In the genomic region with DNA sequence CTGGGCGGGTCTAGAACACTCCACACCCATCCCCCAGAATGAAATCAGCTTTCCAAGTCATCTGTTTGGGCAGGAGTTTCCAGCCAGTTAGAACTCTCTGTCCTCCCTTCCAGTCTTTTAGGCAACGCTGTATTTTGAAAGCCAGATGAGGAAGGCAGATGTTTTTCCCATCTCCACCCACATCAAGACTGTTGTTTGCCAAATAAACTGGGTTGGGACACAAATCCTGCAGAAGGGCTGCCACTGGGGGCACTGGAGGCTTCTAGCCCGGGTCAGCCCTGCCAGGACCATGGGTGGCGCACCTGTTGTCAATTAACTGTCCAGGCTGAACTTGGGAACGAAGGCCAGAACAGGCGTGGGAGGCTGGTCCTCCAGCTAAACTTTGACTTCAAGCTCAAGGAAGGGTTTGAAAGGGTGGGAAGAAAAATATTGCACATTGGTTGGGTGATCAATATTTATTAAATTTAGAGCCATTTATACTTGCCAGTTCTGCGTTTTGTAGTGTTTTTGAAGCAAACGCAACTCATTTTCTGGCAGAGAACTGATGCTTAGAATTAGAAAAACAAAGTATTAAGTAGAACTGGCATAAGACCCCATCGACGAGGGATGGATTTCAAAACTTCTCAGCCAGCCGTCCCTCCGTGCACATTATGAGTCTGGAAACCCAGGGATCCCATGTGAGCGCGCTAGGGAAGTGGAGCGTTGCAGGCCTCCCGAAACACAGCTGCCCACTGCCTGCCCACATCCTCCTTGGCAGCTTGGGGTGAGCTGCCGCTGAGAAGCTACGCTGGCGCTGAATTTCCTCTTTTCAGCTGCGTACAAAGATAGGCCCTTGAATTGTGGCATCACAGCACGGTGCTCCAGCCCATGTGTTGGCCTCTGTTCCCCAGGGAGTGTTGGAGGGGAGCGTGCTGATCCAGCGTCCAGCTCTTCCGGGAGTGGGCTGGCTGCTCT, we compare ENCODE assay signal across 8 cellular contexts.
DNase-seq lines count a peak whose midpoint lies in the region; ATAC-seq and TF ChIP-seq lines count a peak whose summit lies in the region.

No MANE protein-coding gene starts in this region.

- no peak overlapping the region for H3K27ac Mint-ChIP-seq in WTC11
- H3K27ac Mint-ChIP-seq in activated T-cell treated with anti-CD3 and anti-CD28 coated beads, Interleukin-2, amount 50 U/mL, for 72 hours, result no peak overlapping the region

- H3K27me3 ChIP-seq in layer of hippocampus (ENCODE audit: control insufficient read depth, insufficient read depth, low read length), result no peaks in the 10 kb centered on the region
- H3K27me3 ChIP-seq in upper lobe of right lung, result no peaks in the 10 kb centered on the region

- no peaks in the 10 kb centered on the region for H3K36me3 ChIP-seq in upper lobe of right lung

- H3K27me3 Mint-ChIP-seq in WTC11 (ENCODE audit: low read depth), result no peaks in the 10 kb centered on the region
- H3K27me3 Mint-ChIP-seq in activated T-cell treated with anti-CD3 and anti-CD28 coated beads, Interleukin-2, amount 50 U/mL, for 72 hours (ENCODE audit: low read depth), result peaks cover 6% of the 10 kb centered on the region

- ATAC-seq in GM18909 (IDR thresholded peaks at IDR 0.05; ENCODE audit: poor library complexity, unreplicated experiment), result peak; percentile 55
- peak; percentile 42 for ATAC-seq in HG03139 (IDR thresholded peaks at IDR 0.05; ENCODE audit: unreplicated experiment)
- ATAC-seq in WTC11, result peak; percentile 61
- peak; percentile 83 for ATAC-seq in upper lobe of right lung
- no peak for ATAC-seq in activated T-cell treated with anti-CD3 and anti-CD28 coated beads, Interleukin-2, amount 50 U/mL, for 72 hours (replicated peaks in 1 of 2)

- POLR2A ChIA-PET in WTC11 (lab: Charles Lee), result no interaction called here

- H3K4me1 Mint-ChIP-seq in WTC11, result no peaks in the 10 kb centered on the region
- no peaks in the 10 kb centered on the region for H3K4me1 Mint-ChIP-seq in activated T-cell treated with anti-CD3 and anti-CD28 coated beads, Interleukin-2, amount 50 U/mL, for 72 hours (ENCODE audit: low read depth)

- H3K4me3 Mint-ChIP-seq in WTC11, result no peak overlapping the region
- no peak overlapping the region for H3K4me3 Mint-ChIP-seq in activated T-cell treated with anti-CD3 and anti-CD28 coated beads, Interleukin-2, amount 50 U/mL, for 72 hours

- H3K9me3 ChIP-seq in upper lobe of right lung, result no peaks in the 10 kb centered on the region

- H3K9me3 Mint-ChIP-seq in WTC11, result no peaks in the 10 kb centered on the region
- no peaks in the 10 kb centered on the region for H3K9me3 Mint-ChIP-seq in activated T-cell treated with anti-CD3 and anti-CD28 coated beads, Interleukin-2, amount 50 U/mL, for 72 hours

- H3K4me3 ChIP-seq in upper lobe of right lung, result no peak overlapping the region

- H3K36me3 Mint-ChIP-seq in WTC11, result no peaks in the 10 kb centered on the region
- no peaks in the 10 kb centered on the region for H3K36me3 Mint-ChIP-seq in activated T-cell treated with anti-CD3 and anti-CD28 coated beads, Interleukin-2, amount 50 U/mL, for 72 hours (ENCODE audit: insufficient read depth in 2 of 2)

- H3K4me1 ChIP-seq in upper lobe of right lung, result peaks cover 60% of the 10 kb centered on the region

- CTCF ChIA-PET in WTC11 (lab: Charles Lee), result no interaction called here

- H3K27ac ChIP-seq in layer of hippocampus (ENCODE audit: low read depth, low read length) (peak overlapping the region; percentile 24), upper lobe of right lung (peak overlapping the region; percentile 63)

- TF ChIP-seq CTCF in WTC11 (IDR thresholded peaks at IDR 0.05), result no peak
- peak; percentile 39 for TF ChIP-seq CTCF in upper lobe of right lung (IDR thresholded peaks at IDR 0.05)

- intact Hi-C loops in upper lobe of right lung (cut with DNase I), result no loop called here

- no peak for DNase-seq in WTC11 (ENCODE audit: low spot score)
- peak; percentile 87 for DNase-seq in upper lobe of right lung
- no peak for DNase-seq in activated T-cell treated with anti-CD3 and anti-CD28 coated beads, Interleukin-2, amount 50 U/mL, for 72 hours
- no peak for DNase-seq in NCI-H2196 treated with DMSO at 0.1 percent for 48 hours (lab: John Stamatoyannopoulos, UW; ENCODE audit: unreplicated experiment)
- no peak for DNase-seq in NCI-H1694 treated with DMSO at 0.1 percent for 48 hours (lab: John Stamatoyannopoulos, UW)

TF ChIP-seq in WTC11, 78 proteins besides CTCF, POLR2A, EP300 and RAD21:
- no peak for TF ChIP-seq MXD4 (CRISPR knock-in tag; IDR thresholded peaks at IDR 0.05; ENCODE audit: borderline replicate concordance)
- TF ChIP-seq ZNF121 (CRISPR knock-in tag; IDR thresholded peaks at IDR 0.05), result no peak
- no peak for TF ChIP-seq CBFB (CRISPR knock-in tag; IDR thresholded peaks at IDR 0.05; ENCODE audit: low read depth)
- no peak for TF ChIP-seq OVOL2 (CRISPR knock-in tag; IDR thresholded peaks at IDR 0.05; ENCODE audit: borderline replicate concordance)
- no peak for TF ChIP-seq KAT7 (CRISPR knock-in tag; IDR thresholded peaks at IDR 0.05; ENCODE audit: borderline replicate concordance)
- no peak for TF ChIP-seq ZBTB21 (CRISPR knock-in tag; IDR thresholded peaks at IDR 0.05; ENCODE audit: borderline replicate concordance)
- TF ChIP-seq ZNF671 (CRISPR knock-in tag; IDR thresholded peaks at IDR 0.05), result no peak
- TF ChIP-seq, protein P1, sequence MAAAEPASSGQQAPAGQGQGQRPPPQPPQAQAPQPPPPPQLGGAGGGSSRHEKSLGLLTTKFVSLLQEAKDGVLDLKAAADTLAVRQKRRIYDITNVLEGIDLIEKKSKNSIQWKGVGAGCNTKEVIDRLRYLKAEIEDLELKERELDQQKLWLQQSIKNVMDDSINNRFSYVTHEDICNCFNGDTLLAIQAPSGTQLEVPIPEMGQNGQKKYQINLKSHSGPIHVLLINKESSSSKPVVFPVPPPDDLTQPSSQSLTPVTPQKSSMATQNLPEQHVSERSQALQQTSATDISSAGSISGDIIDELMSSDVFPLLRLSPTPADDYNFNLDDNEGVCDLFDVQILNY (CRISPR knock-in tag; IDR thresholded peaks at IDR 0.05), result no peak
- TF ChIP-seq, protein P2, sequence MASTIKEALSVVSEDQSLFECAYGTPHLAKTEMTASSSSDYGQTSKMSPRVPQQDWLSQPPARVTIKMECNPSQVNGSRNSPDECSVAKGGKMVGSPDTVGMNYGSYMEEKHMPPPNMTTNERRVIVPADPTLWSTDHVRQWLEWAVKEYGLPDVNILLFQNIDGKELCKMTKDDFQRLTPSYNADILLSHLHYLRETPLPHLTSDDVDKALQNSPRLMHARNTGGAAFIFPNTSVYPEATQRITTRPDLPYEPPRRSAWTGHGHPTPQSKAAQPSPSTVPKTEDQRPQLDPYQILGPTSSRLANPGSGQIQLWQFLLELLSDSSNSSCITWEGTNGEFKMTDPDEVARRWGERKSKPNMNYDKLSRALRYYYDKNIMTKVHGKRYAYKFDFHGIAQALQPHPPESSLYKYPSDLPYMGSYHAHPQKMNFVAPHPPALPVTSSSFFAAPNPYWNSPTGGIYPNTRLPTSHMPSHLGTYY (CRISPR knock-in tag; IDR thresholded peaks at IDR 0.05), result no peak

Comparison
In these comparisons a context has a peak if more than half of its experiments do, and no peak if none do; other contexts are left out.
1. ATAC-seq: peak in GM18909 (single experiment), HG03139 (single experiment), WTC11 (single experiment) and upper lobe of right lung (single experiment); none in activated T-cell treated with anti-CD3 and anti-CD28 coated beads, Interleukin-2, amount 50 U/mL, for 72 hours (0 of 2).